21 cellular contexts compared by ENCODE assay signal in the genomic region with DNA sequence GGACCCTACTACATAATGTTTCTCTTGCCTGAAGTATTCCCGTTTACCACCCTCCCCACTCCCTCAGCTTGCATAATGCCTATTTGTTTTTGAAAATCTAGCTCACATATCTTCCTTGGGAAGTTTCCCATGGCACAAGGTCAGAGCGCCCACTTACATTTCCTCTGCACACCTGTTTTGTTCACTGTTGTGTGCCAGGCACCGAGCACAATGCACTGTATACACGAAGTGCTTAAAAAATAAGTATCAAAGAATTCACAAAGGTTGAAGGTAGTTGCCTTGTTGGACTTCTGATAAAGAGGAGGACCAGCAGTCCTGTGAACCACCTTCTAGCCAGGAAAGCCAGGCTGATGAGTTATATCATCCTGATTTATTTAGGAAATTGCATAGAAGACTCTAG. TPM values are rescaled to one million over a fixed set of nuclear protein-coding genes. Genes with fewer than 3 reads are reported as not detected.
DNase-seq lines count a peak whose midpoint lies in the region; ATAC-seq and TF ChIP-seq lines count a peak whose summit lies in the region.
"Had no signal": no experiment of that assay in that cellular context is flagged by ENCODE, and none has a peak within 500 bp of the region (broad histone marks: within the 10 kb centered on the region; RNA-seq: fewer than 3 reads in every experiment).

No MANE protein-coding gene starts in this region.

- H3K36me3 ChIP-seq in transverse colon, result no peaks in the 10 kb centered on the region
- H3K36me3 ChIP-seq: ascending aorta, SJSA1, tibial artery had no signal

- no peaks in the 10 kb centered on the region for H3K27me3 ChIP-seq in right cardiac atrium (ENCODE audit: control insufficient read depth, insufficient read depth)
- H3K27me3 ChIP-seq in transverse colon, result no peaks in the 10 kb centered on the region
- H3K27me3 ChIP-seq: ascending aorta, SJSA1, tibial artery had no signal

- DNase-seq in right cardiac atrium (no peak), posterior vena cava (ENCODE audit: low spot score) (peak; percentile 45), transverse colon (peak; percentile 4), GM10248 (ENCODE audit: extremely low spot score) (no peak), kidney glomerular epithelial cell (lab: John Stamatoyannopoulos, UW) (no peak)
- DNase-seq: activated naive CD4-positive, alpha-beta T cell treated with anti-CD3 and anti-CD28 coated beads for 36 hours; activated T-cell treated with anti-CD3 and anti-CD28 coated beads, Interleukin-2, amount 50 U/mL, for 1 hour; Calu3; cerebellar nuclear complex; EL; NCI-H1436; nephron progenitor cell; PC-9; stimulated activated CD4-positive, alpha-beta T cell treated with anti-CD3 and anti-CD28 coated beads, Interleukin-12 subunit alpha, Interleukin-12 subunit beta, amount 100 ng/mL, for 4 hours; T-helper 17 cell had no signal

- POLR2A ChIA-PET in GM10248 (lab: Yijun Ruan, JAX), result interaction anchor here (1.8 kb wide), 1 partner anchor 17 kb away, joined by 12 read pairs; the partner anchor contains the start of gene RHOB

- no peak for TF ChIP-seq EP300 in transverse colon (IDR thresholded peaks at IDR 0.05; ENCODE audit: low read depth)

- CTCF ChIA-PET in GM10248 (lab: Yijun Ruan, JAX), result interaction anchor here (0.9 to 11.9 kb wide), 5 partner anchors 11 to 219 kb away, joined by 3 to 162 read pairs (median 28); partner anchors contain the start of genes HS1BP3 and RHOB

- H3K4me3 ChIP-seq in right cardiac atrium (ENCODE audit: low read length) (no peak overlapping the region), transverse colon (no peak overlapping the region)
- H3K4me3 ChIP-seq: ascending aorta, GM23338, PC-9, SJSA1, tibial artery had no signal

- no peaks in the 10 kb centered on the region for H3K9me3 ChIP-seq in right cardiac atrium (ENCODE audit: control insufficient read depth, low read length)
- no peaks in the 10 kb centered on the region for H3K9me3 ChIP-seq in transverse colon
- H3K9me3 ChIP-seq: ascending aorta, SJSA1, tibial artery had no signal

- H3K4me1 ChIP-seq in right cardiac atrium (ENCODE audit: control insufficient read depth, insufficient read depth, low read length) (peaks cover 3% of the 10 kb centered on the region), transverse colon (peaks cover 4 to 24% (median 14%) of the 10 kb centered on the region in 4 donors)
- H3K4me1 ChIP-seq: ascending aorta had no signal

- intact Hi-C loops in right cardiac atrium (cut with DNase I), result no loop called here
- intact Hi-C loops in posterior vena cava (cut with DNase I), result no loop called here
- intact Hi-C loops in transverse colon (cut with DNase I; ENCODE audit: low total_unique reads), result no loop called here

- no peak for TF ChIP-seq POLR2A in transverse colon (IDR thresholded peaks at IDR 0.05)

- peak; percentile 6 to 25 for ATAC-seq in right cardiac atrium
- no peak for ATAC-seq in GM18870 (IDR thresholded peaks at IDR 0.05; ENCODE audit: unreplicated experiment)
- ATAC-seq: GM23338 had no signal

- in situ Hi-C loops in transverse colon (cut with MboI; ENCODE audit: low pct_ligation_motif_present in 1 of 4, low pct_unique_long_range_greater_than_20kb in 1 of 4, low sequenced_read_pairs in 3 of 4), result loop anchor here in 2 of 4 donors (10.0 to 25.0 kb wide), 2 partner anchors 207 to 215 kb away; no protein-coding TSS in a partner anchor

- no peak for TF ChIP-seq CTCF in transverse colon (IDR thresholded peaks at IDR 0.05)
- TF ChIP-seq CTCF in GM10248 (IDR thresholded peaks at IDR 0.05; ENCODE audit: control extremely low read depth, extremely low read depth, low read depth, missing control alignments), result no peak

- 29 to 81% (median 74%) methylated on average over 4 of the region's 4 CpGs for WGBS in adipose tissue, 3 donors
- WGBS in right cardiac atrium, result 72% methylated on average over 4 of the region's 4 CpGs
- WGBS in transverse colon (ENCODE audit: low coverage in 1 of 2), 2 donors, result 51 to 65% methylated on average over 4 of the region's 4 CpGs

- H3K27ac ChIP-seq in adipose tissue (ENCODE audit: low read depth, low read length) (peak overlapping the region; percentile 43), right cardiac atrium (ENCODE audit: low read length) (no peak overlapping the region), transverse colon (peak overlapping the region; percentile 45 to 56 (median 51))
- H3K27ac ChIP-seq: PC-9, SJSA1, tibial artery had no signal

RNA-seq across cellular contexts. Expression of gene RHOB, which starts 16.8 kb away (rescaled TPM):
- polyA plus RNA-seq in adipose tissue, result 100 to 1,000 TPM; 155 to 963 (median 704) TPM
- 100 to 1,000 TPM; 141 to 365 (median 217) TPM for total RNA-seq in right cardiac atrium
- 315 TPM for polyA plus RNA-seq in right cardiac atrium
- total RNA-seq in posterior vena cava, result 1,000 to 10,000 TPM in 1 of 2 donors, 100 to 1,000 TPM in 1; 742 to 1,258 TPM
- total RNA-seq in transverse colon, result 100 to 1,000 TPM; 360 to 732 (median 532) TPM

Comparison
In these comparisons a context has a peak if more than half of its experiments do, and no peak if none do; other contexts are left out.
1. DNase-seq: peak in posterior vena cava (single experiment) and transverse colon (single experiment); none in right cardiac atrium (0 of 3), GM10248 (single experiment) and kidney glomerular epithelial cell (single experiment).